Comparison of ENCODE assay signal across 1 cellular context in the genomic region with DNA sequence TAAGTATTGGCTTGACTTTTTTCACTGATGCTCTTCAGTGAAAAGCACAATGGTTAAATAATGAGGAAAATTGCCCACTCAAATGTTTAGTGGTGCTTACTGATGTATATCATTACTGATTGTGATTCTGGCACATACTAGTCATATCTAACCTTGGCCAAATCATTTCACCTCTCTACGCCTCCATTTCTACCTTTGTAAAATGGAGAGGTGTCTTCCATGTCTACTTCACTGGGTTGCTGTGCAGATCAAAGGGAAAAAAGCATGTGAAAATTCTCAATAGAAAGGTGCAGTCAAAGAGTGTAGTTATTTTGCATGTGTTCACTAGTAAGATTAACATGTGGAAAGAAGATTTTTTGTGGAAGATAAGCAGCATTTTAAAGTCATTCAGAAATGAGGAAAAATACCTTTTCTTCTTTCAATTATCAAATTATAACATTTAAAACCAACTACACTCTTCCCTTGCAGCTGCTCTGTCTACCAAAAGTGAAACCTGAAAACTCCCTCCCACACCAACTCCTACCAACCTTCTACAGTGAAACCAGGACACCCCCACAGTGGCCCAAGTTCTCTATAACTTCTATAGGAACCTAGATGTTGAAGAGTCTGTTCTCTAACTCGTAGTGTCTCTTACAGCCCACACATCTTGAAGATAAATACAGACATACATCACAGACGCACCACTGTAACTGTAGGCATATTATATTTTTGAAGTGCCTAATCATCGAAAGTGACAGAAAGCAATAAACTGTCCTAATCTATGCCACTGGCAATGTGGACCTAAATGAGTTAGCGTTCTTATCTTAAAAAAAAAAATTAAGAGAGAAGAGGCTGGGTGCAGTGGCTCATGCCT.
A peak's percentile ranks its signal among the peaks of the same experiment; 100 is the strongest.
TF ChIP-seq lines count a peak whose summit lies in the region.

No MANE protein-coding gene starts in this region.

TF ChIP-seq in GM12878, 131 proteins besides CTCF, POLR2A, EP300 and RAD21 (continued from another document):
- TF ChIP-seq, protein P1, sequence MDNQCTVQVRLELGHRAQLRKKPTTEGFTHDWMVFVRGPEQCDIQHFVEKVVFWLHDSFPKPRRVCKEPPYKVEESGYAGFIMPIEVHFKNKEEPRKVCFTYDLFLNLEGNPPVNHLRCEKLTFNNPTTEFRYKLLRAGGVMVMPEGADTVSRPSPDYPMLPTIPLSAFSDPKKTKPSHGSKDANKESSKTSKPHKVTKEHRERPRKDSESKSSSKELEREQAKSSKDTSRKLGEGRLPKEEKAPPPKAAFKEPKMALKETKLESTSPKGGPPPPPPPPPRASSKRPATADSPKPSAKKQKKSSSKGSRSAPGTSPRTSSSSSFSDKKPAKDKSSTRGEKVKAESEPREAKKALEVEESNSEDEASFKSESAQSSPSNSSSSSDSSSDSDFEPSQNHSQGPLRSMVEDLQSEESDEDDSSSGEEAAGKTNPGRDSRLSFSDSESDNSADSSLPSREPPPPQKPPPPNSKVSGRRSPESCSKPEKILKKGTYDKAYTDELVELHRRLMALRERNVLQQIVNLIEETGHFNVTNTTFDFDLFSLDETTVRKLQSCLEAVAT (IDR thresholded peaks at IDR 0.05) = no peak
- TF ChIP-seq BMI1 (IDR thresholded peaks at IDR 0.05; ENCODE audit: borderline replicate concordance) = peak; percentile 76
- TF ChIP-seq FOXM1 (IDR thresholded peaks at IDR 0.05; ENCODE audit: low read depth, low read length) = peak; percentile 92; the same call in 1 of the 2 replicates
- TF ChIP-seq RCOR1 (conservative IDR thresholded peaks at IDR 0.05; ENCODE audit: low read depth, low read length) = no peak
- 0 out of 2 replicates have a peak, but pooled peaks have one; percentile 29 for TF ChIP-seq TCF3 (IDR thresholded peaks at IDR 0.05; ENCODE audit: borderline replicate concordance, insufficient read depth, low read depth, low read length)
- TF ChIP-seq, protein P2, sequence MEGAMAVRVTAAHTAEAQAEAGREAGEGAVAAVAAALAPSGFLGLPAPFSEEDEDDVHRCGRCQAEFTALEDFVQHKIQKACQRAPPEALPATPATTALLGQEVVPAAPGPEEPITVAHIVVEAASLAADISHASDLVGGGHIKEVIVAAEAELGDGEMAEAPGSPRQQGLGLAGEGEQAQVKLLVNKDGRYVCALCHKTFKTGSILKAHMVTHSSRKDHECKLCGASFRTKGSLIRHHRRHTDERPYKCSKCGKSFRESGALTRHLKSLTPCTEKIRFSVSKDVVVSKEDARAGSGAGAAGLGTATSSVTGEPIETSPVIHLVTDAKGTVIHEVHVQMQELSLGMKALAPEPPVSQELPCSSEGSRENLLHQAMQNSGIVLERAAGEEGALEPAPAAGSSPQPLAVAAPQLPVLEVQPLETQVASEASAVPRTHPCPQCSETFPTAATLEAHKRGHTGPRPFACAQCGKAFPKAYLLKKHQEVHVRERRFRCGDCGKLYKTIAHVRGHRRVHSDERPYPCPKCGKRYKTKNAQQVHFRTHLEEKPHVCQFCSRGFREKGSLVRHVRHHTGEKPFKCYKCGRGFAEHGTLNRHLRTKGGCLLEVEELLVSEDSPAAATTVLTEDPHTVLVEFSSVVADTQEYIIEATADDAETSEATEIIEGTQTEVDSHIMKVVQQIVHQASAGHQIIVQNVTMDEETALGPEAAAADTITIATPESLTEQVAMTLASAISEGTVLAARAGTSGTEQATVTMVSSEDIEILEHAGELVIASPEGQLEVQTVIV (IDR thresholded peaks at IDR 0.05; ENCODE audit: borderline replicate concordance, partially characterized antibody) = no peak
- no peak for TF ChIP-seq ZNF274 (IDR thresholded peaks at IDR 0.05; ENCODE audit: insufficient read depth, insufficient read length)
- TF ChIP-seq SIN3A (IDR thresholded peaks at IDR 0.05; ENCODE audit: low read depth, low read length) = no peak
- TF ChIP-seq MXI1 (IDR thresholded peaks at IDR 0.05; ENCODE audit: low read depth, low read length) = 0 out of 2 replicates have a peak, but pooled peaks have one; percentile 44
- TF ChIP-seq RELA (IDR thresholded peaks at IDR 0.05; ENCODE audit: borderline replicate concordance, partially characterized antibody) = no peak
- TF ChIP-seq ETV6 (conservative IDR thresholded peaks at IDR 0.05 in 1 of 2, IDR thresholded peaks at IDR 0.05 in 1 of 2; ENCODE audit: borderline replicate concordance in 1 of 2, low read depth in 1 of 2) = peak in 1 of 2 experiments; percentile 77; a peak in 1 of 4 replicates
- no peak for TF ChIP-seq RAD51 (IDR thresholded peaks at IDR 0.05)
- no peak for TF ChIP-seq MYB (IDR thresholded peaks at IDR 0.05; ENCODE audit: borderline replicate concordance, low read depth, low read length)
- TF ChIP-seq STAT1 (conservative IDR thresholded peaks at IDR 0.05) = no peak
- TF ChIP-seq ZBED1 (IDR thresholded peaks at IDR 0.05; ENCODE audit: borderline replicate concordance) = peak; percentile 69; the same call in 1 of the 2 replicates
- no peak for TF ChIP-seq BACH1 (IDR thresholded peaks at IDR 0.05; ENCODE audit: borderline replicate concordance)
- no peak for TF ChIP-seq NFYA (IDR thresholded peaks at IDR 0.05; ENCODE audit: borderline replicate concordance, low read depth, low read length)
- TF ChIP-seq HCFC1 (IDR thresholded peaks at IDR 0.05; ENCODE audit: low read length) = no peak
- TF ChIP-seq GATAD2B (conservative IDR thresholded peaks at IDR 0.05; ENCODE audit: low read depth) = no peak
- peak; percentile 93 for TF ChIP-seq TCF7 (IDR thresholded peaks at IDR 0.05; ENCODE audit: borderline replicate concordance)
- no peak for TF ChIP-seq HDGF (IDR thresholded peaks at IDR 0.05)
- TF ChIP-seq, protein P3, sequence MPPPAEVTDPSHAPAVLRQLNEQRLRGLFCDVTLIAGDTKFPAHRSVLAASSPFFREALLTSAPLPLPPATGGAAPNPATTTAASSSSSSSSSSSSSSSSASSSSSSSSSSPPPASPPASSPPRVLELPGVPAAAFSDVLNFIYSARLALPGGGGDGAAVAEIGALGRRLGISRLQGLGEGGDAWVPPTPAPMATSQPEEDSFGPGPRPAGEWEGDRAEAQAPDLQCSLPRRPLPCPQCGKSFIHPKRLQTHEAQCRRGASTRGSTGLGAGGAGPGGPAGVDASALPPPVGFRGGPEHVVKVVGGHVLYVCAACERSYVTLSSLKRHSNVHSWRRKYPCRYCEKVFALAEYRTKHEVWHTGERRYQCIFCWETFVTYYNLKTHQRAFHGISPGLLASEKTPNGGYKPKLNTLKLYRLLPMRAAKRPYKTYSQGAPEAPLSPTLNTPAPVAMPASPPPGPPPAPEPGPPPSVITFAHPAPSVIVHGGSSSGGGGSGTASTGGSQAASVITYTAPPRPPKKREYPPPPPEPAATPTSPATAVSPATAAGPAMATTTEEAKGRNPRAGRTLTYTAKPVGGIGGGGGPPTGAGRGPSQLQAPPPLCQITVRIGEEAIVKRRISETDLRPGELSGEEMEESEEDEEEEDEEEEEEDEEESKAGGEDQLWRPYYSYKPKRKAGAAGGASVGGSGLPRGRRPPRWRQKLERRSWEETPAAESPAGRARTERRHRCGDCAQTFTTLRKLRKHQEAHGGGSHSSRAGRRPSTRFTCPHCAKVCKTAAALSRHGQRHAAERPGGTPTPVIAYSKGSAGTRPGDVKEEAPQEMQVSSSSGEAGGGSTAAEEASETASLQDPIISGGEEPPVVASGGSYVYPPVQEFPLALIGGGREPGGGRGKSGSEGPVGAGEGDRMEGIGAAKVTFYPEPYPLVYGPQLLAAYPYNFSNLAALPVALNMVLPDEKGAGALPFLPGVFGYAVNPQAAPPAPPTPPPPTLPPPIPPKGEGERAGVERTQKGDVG (CRISPR knock-in tag; IDR thresholded peaks at IDR 0.05) = no peak
- no peak; the same call in 1 of the 2 replicates for TF ChIP-seq ATF7 (IDR thresholded peaks at IDR 0.05; ENCODE audit: low read depth)
- TF ChIP-seq, protein P4, sequence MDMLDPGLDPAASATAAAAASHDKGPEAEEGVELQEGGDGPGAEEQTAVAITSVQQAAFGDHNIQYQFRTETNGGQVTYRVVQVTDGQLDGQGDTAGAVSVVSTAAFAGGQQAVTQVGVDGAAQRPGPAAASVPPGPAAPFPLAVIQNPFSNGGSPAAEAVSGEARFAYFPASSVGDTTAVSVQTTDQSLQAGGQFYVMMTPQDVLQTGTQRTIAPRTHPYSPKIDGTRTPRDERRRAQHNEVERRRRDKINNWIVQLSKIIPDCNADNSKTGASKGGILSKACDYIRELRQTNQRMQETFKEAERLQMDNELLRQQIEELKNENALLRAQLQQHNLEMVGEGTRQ (IDR thresholded peaks at IDR 0.05; ENCODE audit: borderline replicate concordance, low read depth, low read length) = no peak
- TF ChIP-seq BHLHE40 (IDR thresholded peaks at IDR 0.05; ENCODE audit: borderline replicate concordance in 1 of 2, low read depth in 2 of 2, low read length in 1 of 2) = peak in 1 of 2 experiments; percentile 13; a peak in 1 of 4 replicates
- TF ChIP-seq ZNF217 (IDR thresholded peaks at IDR 0.05) = no peak
- no peak for TF ChIP-seq ZNF24 (IDR thresholded peaks at IDR 0.05)
- peak; percentile 90 for TF ChIP-seq MTA2 (IDR thresholded peaks at IDR 0.05; ENCODE audit: low read depth)
- TF ChIP-seq CHD4 (IDR thresholded peaks at IDR 0.05) = no peak
- TF ChIP-seq FOXK2 (IDR thresholded peaks at IDR 0.05) = no peak
- no peak; the same call in none of the 2 replicates for TF ChIP-seq EED (IDR thresholded peaks at IDR 0.05; ENCODE audit: low read depth)
- peak; percentile 96 for TF ChIP-seq NFIC (IDR thresholded peaks at IDR 0.05; ENCODE audit: low read depth, low read length)
- TF ChIP-seq RB1 (IDR thresholded peaks at IDR 0.05; ENCODE audit: borderline replicate concordance) = no peak
- TF ChIP-seq PAX8 (IDR thresholded peaks at IDR 0.05) = no peak
- TF ChIP-seq SMAD1 (IDR thresholded peaks at IDR 0.05; ENCODE audit: low read depth, partially characterized antibody) = no peak
